Comparison of ENCODE assay signal across 8 cellular contexts in genomic region chr6:19805146-19805515, GRCh38. TPM values are rescaled to one million over a fixed set of nuclear protein-coding genes. Genes with fewer than 3 reads are reported as not detected.
A peak's percentile ranks its signal among the peaks of the same experiment; 100 is the strongest.
DNase-seq lines count a peak whose midpoint lies in the region; ATAC-seq and TF ChIP-seq lines count a peak whose summit lies in the region.
"Had no signal": no experiment of that assay in that cellular context is flagged by ENCODE, and none has a peak within 500 bp of the region (broad histone marks: within the 10 kb centered on the region; RNA-seq: fewer than 3 reads in every experiment).

No MANE protein-coding gene starts in this region.

- intact Hi-C loops in activated CD4-positive, alpha-beta memory T cell treated with anti-CD3 and anti-CD28 coated beads for 36 hours (cut with micrococcal nuclease) = no loop called here

- H3K27ac ChIP-seq in iPS-18a (ENCODE audit: low read length) (peak overlapping the region; percentile 51), stomach smooth muscle (ENCODE audit: low read length) (peak overlapping the region; percentile 98)

- peaks cover 47% of the 10 kb centered on the region for H3K4me1 Mint-ChIP-seq in HFFc6 (ENCODE audit: low read depth)
- H3K4me1 Mint-ChIP-seq in activated CD4-positive, alpha-beta memory T cell treated with anti-CD3 and anti-CD28 coated beads for 36 hours (ENCODE audit: low read depth) = peaks cover 12% of the 10 kb centered on the region

- DNase-seq in HFFc6 = no peak
- DNase-seq in activated CD4-positive, alpha-beta memory T cell treated with anti-CD3 and anti-CD28 coated beads for 36 hours = no peak
- no peak for DNase-seq in COLO829 (ENCODE audit: low spot score)
- DNase-seq in central memory CD4-positive, alpha-beta T cell = no peak

- CTCF ChIA-PET in activated CD4-positive, alpha-beta memory T cell treated with anti-CD3 and anti-CD28 coated beads for 36 hours (lab: Charles Lee) = no interaction called here

- H3K4me3 ChIP-seq in iPS-18a (ENCODE audit: low read length) (peak overlapping the region; percentile 72), stomach smooth muscle (ENCODE audit: low read length in 2 of 2) (peak overlapping the region; percentile 68 to 80)

- H3K27me3 ChIP-seq in iPS-18a (ENCODE audit: control insufficient read depth, insufficient read depth, low read length) = peaks cover 21% of the 10 kb centered on the region
- H3K27me3 ChIP-seq in stomach smooth muscle (ENCODE audit: control insufficient read depth in 1 of 2, insufficient read depth in 2 of 2, low read length in 2 of 2) = no peaks in the 10 kb centered on the region

- 0 out of 2 replicates have a peak, but pooled peaks cover 6% of the 10 kb centered on the region for H3K36me3 Mint-ChIP-seq in HFFc6 (ENCODE audit: low read depth)
- no peaks in the 10 kb centered on the region for H3K36me3 Mint-ChIP-seq in activated CD4-positive, alpha-beta memory T cell treated with anti-CD3 and anti-CD28 coated beads for 36 hours

- H3K9ac ChIP-seq in iPS-18a (ENCODE audit: low read length) (peak overlapping the region; percentile 56), stomach smooth muscle (ENCODE audit: low read length in 2 of 2) (peak overlapping the region; percentile 83 to 84)

- POLR2A ChIA-PET in activated CD4-positive, alpha-beta memory T cell treated with anti-CD3 and anti-CD28 coated beads for 36 hours (lab: Charles Lee) = no interaction called here

- peak overlapping the region; percentile 97 for H3K27ac Mint-ChIP-seq in HFFc6
- H3K27ac Mint-ChIP-seq in activated CD4-positive, alpha-beta memory T cell treated with anti-CD3 and anti-CD28 coated beads for 36 hours = no peak overlapping the region

- no peaks in the 10 kb centered on the region for H3K36me3 ChIP-seq in iPS-18a (ENCODE audit: control insufficient read depth, low read depth, low read length)
- H3K36me3 ChIP-seq in stomach smooth muscle (ENCODE audit: control insufficient read depth in 2 of 2, insufficient read depth in 2 of 2, low read length in 2 of 2) = no peaks in the 10 kb centered on the region

- no peak for TF ChIP-seq CTCF in HFFc6 (IDR thresholded peaks at IDR 0.05)

- no peaks in the 10 kb centered on the region for H3K9me3 Mint-ChIP-seq in HFFc6
- no peaks in the 10 kb centered on the region for H3K9me3 Mint-ChIP-seq in activated CD4-positive, alpha-beta memory T cell treated with anti-CD3 and anti-CD28 coated beads for 36 hours

- peaks cover 10% of the 10 kb centered on the region for H3K4me1 ChIP-seq in iPS-18a (ENCODE audit: control insufficient read depth, low read depth, low read length)
- H3K4me1 ChIP-seq in stomach smooth muscle (ENCODE audit: control insufficient read depth, insufficient read depth, low read length) = peaks cover 16% of the 10 kb centered on the region

- H3K9me3 ChIP-seq in iPS-18a (ENCODE audit: control insufficient read depth, low read depth, low read length) (no peaks in the 10 kb centered on the region), stomach smooth muscle (ENCODE audit: control insufficient read depth in 2 of 2, low read length in 2 of 2) (no peaks in the 10 kb centered on the region)

- H3K27me3 Mint-ChIP-seq in HFFc6 (ENCODE audit: insufficient read depth) = peaks cover 1% of the 10 kb centered on the region; the same call in 1 of the 2 replicates
- peaks cover 27% of the 10 kb centered on the region for H3K27me3 Mint-ChIP-seq in activated CD4-positive, alpha-beta memory T cell treated with anti-CD3 and anti-CD28 coated beads for 36 hours

- peak overlapping the region; percentile 84 for H3K4me3 Mint-ChIP-seq in HFFc6
- peak overlapping the region; percentile 17 for H3K4me3 Mint-ChIP-seq in activated CD4-positive, alpha-beta memory T cell treated with anti-CD3 and anti-CD28 coated beads for 36 hours

- ATAC-seq in esophagus mucosa = no peak

RNA-seq across cellular contexts. Expression of gene ID4, which starts 32.0 kb away (rescaled TPM):
- 10 to 100 TPM in 4 of 6 experiments, 1 to 10 TPM in 2; 7.2 to 11.9 (median 10.9) TPM for total RNA-seq in HFFc6 (2021; fragmentation: NEBNext Ultra II Directional; extraction: Animal tissue kit (Norgen Biotek cat#: 25700))
- total RNA-seq in activated CD4-positive, alpha-beta memory T cell treated with anti-CD3 and anti-CD28 coated beads for 36 hours = not detected
- 10.2 TPM for total RNA-seq in esophagus mucosa
- total RNA-seq: T-helper 1 cell treated with Interleukin-12 subunit alpha and Interleukin-12 subunit beta and Interleukin-4 antibody, amounts not matched to agents 30 ng/mL and 1 ng/mL, for 36 hours had no signal

Comparison
In these comparisons a context has a peak if more than half of its experiments do, and no peak if none do; other contexts are left out.
1. RNA of gene ID4, which starts 32.0 kb away (total RNA-seq): 7.2 to 11.9 TPM in HFFc6 and 10.2 TPM in esophagus mucosa (single experiment); not detected in activated CD4-positive, alpha-beta memory T cell treated with anti-CD3 and anti-CD28 coated beads for 36 hours; every median in the first group is over 4 times any median in the second.